20 cellular contexts compared by ENCODE assay signal in the genomic region with DNA sequence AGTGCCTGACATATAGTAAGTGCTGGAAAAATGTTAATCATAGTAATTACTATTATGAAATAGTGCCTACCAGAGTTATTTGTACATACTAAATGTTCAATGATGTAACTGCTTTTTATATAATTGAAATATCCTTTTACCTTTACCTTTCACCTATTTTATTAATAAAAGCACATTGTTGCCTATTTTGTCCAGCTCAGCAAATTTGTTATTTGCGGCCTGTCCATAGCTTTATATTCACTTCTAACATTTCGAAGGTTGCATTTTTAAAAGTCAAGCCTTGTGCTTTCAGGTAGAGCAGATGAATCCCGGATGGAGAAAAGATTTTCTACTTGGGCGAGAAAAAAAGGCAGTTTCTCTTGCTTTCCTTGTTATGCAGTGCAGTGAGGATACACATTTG.
DNase-seq lines count a peak whose midpoint lies in the region; ATAC-seq, FAIRE-seq and TF ChIP-seq lines count a peak whose summit lies in the region.
"Had no signal": no experiment of that assay in that cellular context is flagged by ENCODE, and none has a peak within 500 bp of the region (broad histone marks: within the 10 kb centered on the region; RNA-seq: fewer than 3 reads in every experiment).

No MANE protein-coding gene starts in this region.

- H2BK5ac ChIP-seq in IMR-90 (ENCODE audit: low read depth, low read length, poor library complexity, severe bottlenecking) (no peak overlapping the region), H1 (ENCODE audit: low read depth, low read length) (no peak overlapping the region)

- H3K79me2 ChIP-seq in H1 (ENCODE audit: control insufficient read depth in 1 of 2, insufficient read depth in 2 of 2, low read length in 2 of 2): no peaks in the 10 kb centered on the region

- H3K36me3 ChIP-seq in IMR-90 (ENCODE audit: control insufficient read depth, insufficient read depth, low read length) (no peaks in the 10 kb centered on the region), H1 (ENCODE audit: control insufficient read depth in 2 of 4, insufficient read depth in 4 of 4, low read length in 3 of 4) (no peaks in the 10 kb centered on the region)
- H3K36me3 ChIP-seq: BLaER1 treated with 17β-estradiol and CSF1 and Interleukin-3, amounts not matched to agents 10 nM and 100 nM had no signal

- H3K56ac ChIP-seq in IMR-90 (ENCODE audit: extremely low read depth, insufficient read depth, low read length) (no peak overlapping the region), H1 (replicated peaks; ENCODE audit: insufficient read length, low read depth, low read length) (no peak overlapping the region)

- no peak overlapping the region for H3K4me3 ChIP-seq in A549
- H3K4me3 ChIP-seq in IMR-90 (ENCODE audit: insufficient read depth, low read depth, low read length): no peak overlapping the region
- no peak overlapping the region for H3K4me3 ChIP-seq in H1 (ENCODE audit: extremely low read depth in 1 of 4, insufficient read depth in 2 of 4, low read depth in 3 of 4, low read length in 4 of 4)
- H3K4me3 ChIP-seq: BLaER1 treated with 17β-estradiol and CSF1 and Interleukin-3, amounts not matched to agents 10 nM and 100 nM had no signal

- no TSS peak for BruUV-seq in IMR-90 (replicated peaks; lab: Mats Ljungman, UMichigan)

- H2AFZ ChIP-seq in IMR-90 (replicated peaks; ENCODE audit: low read length, poor library complexity): no peak overlapping the region
- H2AFZ ChIP-seq in H1 (ENCODE audit: low read length): no peak overlapping the region

- H2BK120ac ChIP-seq in IMR-90 (ENCODE audit: low read depth, low read length) (no peak overlapping the region), H1 (replicated peaks; ENCODE audit: low read depth, low read length) (no peak overlapping the region)

- H3K9ac ChIP-seq in IMR-90 (ENCODE audit: low read depth, low read length) (no peak overlapping the region), H1 (replicated peaks in 1 of 4; ENCODE audit: extremely low read depth in 1 of 4, low read depth in 3 of 4, low read length in 3 of 4) (no peak overlapping the region)
- H3K9ac ChIP-seq: BLaER1 treated with 17β-estradiol and CSF1 and Interleukin-3, amounts not matched to agents 10 nM and 100 nM had no signal

- H3K4ac ChIP-seq in IMR-90 (ENCODE audit: low read depth, low read length): no peak overlapping the region
- H3K4ac ChIP-seq in H1 (replicated peaks; ENCODE audit: insufficient read length, low read depth, low read length): no peak overlapping the region

- H4K8ac ChIP-seq in IMR-90 (ENCODE audit: low read depth in 2 of 2, low read length in 2 of 2): no peak overlapping the region
- H4K8ac ChIP-seq in H1 (ENCODE audit: extremely low read depth, insufficient read depth, low read length): no peak overlapping the region

- H4K91ac ChIP-seq in IMR-90 (ENCODE audit: insufficient read depth, low read depth, low read length): no peak overlapping the region
- H4K91ac ChIP-seq in H1 (replicated peaks; ENCODE audit: insufficient read length, low read length): no peak overlapping the region

- no peak overlapping the region for H3K14ac ChIP-seq in IMR-90 (replicated peaks; ENCODE audit: low read depth, low read length)
- H3K14ac ChIP-seq in H1 (ENCODE audit: insufficient read length): no peak overlapping the region

- FAIRE-seq in A549 (lab: Jason Lieb, UNC) (peak; percentile 36), H1 (lab: Jason Lieb, UNC) (no peak)
- FAIRE-seq: A204.1, D721Med, G401.6, GM12891, GM19239 had no signal

- TF ChIP-seq CTCF in A549 (IDR thresholded peaks at IDR 0.05): no peak
- TF ChIP-seq CTCF in IMR-90 (conservative IDR thresholded peaks at IDR 0.05; ENCODE audit: low read depth, low read length): no peak
- no peak for TF ChIP-seq CTCF in H1 (IDR thresholded peaks at IDR 0.05; ENCODE audit: control extremely low read depth in 1 of 3, insufficient read depth in 1 of 3, low read depth in 1 of 3, low read length in 3 of 3)

- H3K27me3 ChIP-seq in IMR-90 (ENCODE audit: control insufficient read depth, insufficient read depth, low read length): no peaks in the 10 kb centered on the region
- no peaks in the 10 kb centered on the region for H3K27me3 ChIP-seq in H1 (replicated peaks in 1 of 4; ENCODE audit: control insufficient read depth in 3 of 4, extremely low read depth in 1 of 4, insufficient read depth in 3 of 4, low read length in 3 of 4)
- H3K27me3 ChIP-seq: BLaER1 treated with 17β-estradiol and CSF1 and Interleukin-3, amounts not matched to agents 10 nM and 100 nM had no signal

- H2BK20ac ChIP-seq in IMR-90 (ENCODE audit: low read depth, low read length) (no peak overlapping the region), H1 (ENCODE audit: low read length) (no peak overlapping the region)

- H3K79me1 ChIP-seq in IMR-90 (ENCODE audit: low read depth in 1 of 2, low read length in 2 of 2) (no peaks in the 10 kb centered on the region), H1 (ENCODE audit: low read depth, low read length) (no peaks in the 10 kb centered on the region)

- intact Hi-C loops in IMR-90 (cut with micrococcal nuclease): no loop called here

- no peaks in the 10 kb centered on the region for H4K20me1 ChIP-seq in IMR-90 (ENCODE audit: insufficient read depth, low read length)
- no peaks in the 10 kb centered on the region for H4K20me1 ChIP-seq in H1 (replicated peaks in 1 of 2; ENCODE audit: control insufficient read depth in 1 of 2, insufficient read depth in 2 of 2, low read length in 2 of 2)
- H4K20me1 ChIP-seq: BLaER1 treated with 17β-estradiol and CSF1 and Interleukin-3, amounts not matched to agents 10 nM and 100 nM had no signal

- no peaks in the 10 kb centered on the region for H3K23me2 ChIP-seq in H1 (ENCODE audit: low read depth, low read length)

- H4K5ac ChIP-seq in IMR-90 (ENCODE audit: low read depth, low read length): no peak overlapping the region
- H4K5ac ChIP-seq in H1 (ENCODE audit: insufficient read length, low read depth, low read length): no peak overlapping the region

- H3K23ac ChIP-seq in IMR-90 (ENCODE audit: low read depth, low read length) (no peak overlapping the region), H1 (ENCODE audit: insufficient read length) (no peak overlapping the region)

- H3K4me2 ChIP-seq in A549 (no peak overlapping the region), IMR-90 (ENCODE audit: low read depth, low read length) (no peak overlapping the region), H1 (ENCODE audit: insufficient read depth in 1 of 2, low read depth in 2 of 2, low read length in 2 of 2) (no peak overlapping the region)
- H3K4me2 ChIP-seq: BLaER1 treated with 17β-estradiol and CSF1 and Interleukin-3, amounts not matched to agents 10 nM and 100 nM had no signal

- H3K9me1 ChIP-seq in IMR-90 (ENCODE audit: insufficient read depth, low read length): peaks cover 3% of the 10 kb centered on the region

- H2BK15ac ChIP-seq in IMR-90 (ENCODE audit: low read depth, low read length) (no peak overlapping the region), H1 (ENCODE audit: low read length) (no peak overlapping the region)

- CTCF ChIA-PET in A549 (lab: Yijun Ruan, JAX) (no interaction called here), IMR-90 (lab: Yijun Ruan, JAX) (no interaction called here), H1 (lab: Charles Lee; ENCODE audit: partially characterized antibody) (no interaction called here)

- dilution Hi-C loops in IMR-90 (cut with HindIII; ENCODE audit: low sequenced_read_pairs, unreplicated experiment): no loop called here

- H2BK12ac ChIP-seq in H1 (ENCODE audit: low read depth, low read length): no peak overlapping the region

- TF ChIP-seq POLR2A in A549 (IDR thresholded peaks at IDR 0.05; ENCODE audit: low read length) (no peak), IMR-90 (IDR thresholded peaks at IDR 0.05; ENCODE audit: low read depth, low read length) (no peak), H1 (IDR thresholded peaks at IDR 0.05; ENCODE audit: control extremely low read depth in 1 of 2, low read depth in 2 of 2, low read length in 2 of 2) (no peak)

- in situ Hi-C loops in IMR-90 (cut with MboI; ENCODE audit: low sequenced_read_pairs): no loop called here

- peaks cover 15% of the 10 kb centered on the region for H3K4me1 ChIP-seq in A549
- peaks cover 6% of the 10 kb centered on the region; the same call in 1 of the 2 replicates for H3K4me1 ChIP-seq in IMR-90 (ENCODE audit: control insufficient read depth, insufficient read depth, low read length)
- peaks cover 0 to 7% (median 1%) of the 10 kb centered on the region in 4 experiments; a peak in 2 of 7 replicates for H3K4me1 ChIP-seq in H1 (replicated peaks in 1 of 4; ENCODE audit: control insufficient read depth in 3 of 4, insufficient read depth in 4 of 4, low read length in 3 of 4)
- H3K4me1 ChIP-seq: Caco-2 had no signal

- DNase-seq in A549 (ENCODE audit: low read depth in 1 of 2, low spot score in 1 of 2) (no peak), IMR-90 (no peak), H1 (ENCODE audit: low read depth in 1 of 2, low spot score in 2 of 2) (no peak), NCI-H2196 (lab: John Stamatoyannopoulos, UW; ENCODE audit: unreplicated experiment) (no peak)
- no peak for DNase-seq in stimulated activated CD4-positive, alpha-beta T cell treated with anti-CD3 and anti-CD28 coated beads, Interleukin-12 subunit alpha, Interleukin-12 subunit beta, amount 100 ng/mL, for 4 hours
- DNase-seq: 8988T; AML-193; Caco-2; Calu3; CD4-positive, alpha-beta T cell; CD8-positive, alpha-beta T cell; DMS79 treated with DMSO at 0.1 percent for 48 hours; GF-D8 had no signal

- ATAC-seq in A549 (no peak), IMR-90 (ENCODE audit: low read depth) (no peak)
- ATAC-seq: CD8-positive, alpha-beta T cell had no signal

- 96% methylated on average over 4 of the region's 4 CpGs for WGBS in A549 (ENCODE audit: missing lambda C conversion rate)
- WGBS in IMR-90 (ENCODE audit: extremely low coverage in 2 of 2, insufficient read length in 1 of 2), 2 experiments: 100% methylated on average over 1 of the region's 4 CpGs; no CpG with 5 or more reads in 1 of the 2 experiments
- 89% methylated on average over 4 of the region's 4 CpGs; no CpG with 5 or more reads in 1 of the 2 experiments for WGBS in H1 (ENCODE audit: extremely low coverage in 1 of 2, insufficient coverage in 1 of 2, insufficient read length in 1 of 2, insufficient replicate concordance in 2 of 2, low coverage in 1 of 2, low lambda C conversion rate in 2 of 2, missing lambda C conversion rate in 1 of 2), 2 experiments

- H3K9me3 ChIP-seq in A549 (no peaks in the 10 kb centered on the region), IMR-90 (ENCODE audit: control insufficient read depth, insufficient read depth, low read length) (no peaks in the 10 kb centered on the region), H1 (ENCODE audit: insufficient read depth in 2 of 2, low read depth in 1 of 2, low read length in 1 of 2) (no peaks in the 10 kb centered on the region)
- H3K9me3 ChIP-seq: BLaER1 treated with 17β-estradiol and CSF1 and Interleukin-3, amounts not matched to agents 10 nM and 100 nM; Caco-2 had no signal

- no peak overlapping the region for H3K18ac ChIP-seq in IMR-90 (ENCODE audit: low read depth, low read length)
- H3K18ac ChIP-seq in H1 (ENCODE audit: extremely low read depth, low read length): no peak overlapping the region

- TF ChIP-seq EP300 in A549 (IDR thresholded peaks at IDR 0.05) (no peak), H1 (IDR thresholded peaks at IDR 0.05; ENCODE audit: borderline replicate concordance in 1 of 2, low read depth in 2 of 2, low read length in 2 of 2) (no peak)

- POLR2A ChIA-PET in A549 (lab: Yijun Ruan, JAX) (no interaction called here), IMR-90 (lab: Charles Lee; ENCODE audit: unreplicated experiment) (no interaction called here), H1 (lab: Charles Lee; ENCODE audit: partially characterized antibody) (no interaction called here)

- no peak overlapping the region for H3K27ac ChIP-seq in A549
- H3K27ac ChIP-seq in IMR-90 (ENCODE audit: insufficient read depth, low read length): no peak overlapping the region
- no peak overlapping the region for H3K27ac ChIP-seq in H1 (ENCODE audit: low read depth, low read length)
- H3K27ac ChIP-seq: BLaER1 treated with 17β-estradiol and CSF1 and Interleukin-3, amounts not matched to agents 10 nM and 100 nM; C4-2B had no signal

- H2AK9ac ChIP-seq in IMR-90 (replicated peaks; ENCODE audit: low read depth, low read length, poor library complexity): no peak overlapping the region

- H2AK5ac ChIP-seq in IMR-90 (ENCODE audit: low read depth, low read length): no peak overlapping the region
- H2AK5ac ChIP-seq in H1 (ENCODE audit: low read depth, low read length): no peak overlapping the region

- no peak for TF ChIP-seq RAD21 in A549 (conservative IDR thresholded peaks at IDR 0.05 in 1 of 2, IDR thresholded peaks at IDR 0.05 in 1 of 2)
- TF ChIP-seq RAD21 in IMR-90 (IDR thresholded peaks at IDR 0.05; ENCODE audit: low read length): no peak
- TF ChIP-seq RAD21 in H1 (IDR thresholded peaks at IDR 0.05 in 1 of 2, conservative IDR thresholded peaks at IDR 0.05 in 1 of 2; ENCODE audit: low read depth in 2 of 2, low read length in 2 of 2): no peak
